ENCODE assay signal across 9 cellular contexts in the genomic region with DNA sequence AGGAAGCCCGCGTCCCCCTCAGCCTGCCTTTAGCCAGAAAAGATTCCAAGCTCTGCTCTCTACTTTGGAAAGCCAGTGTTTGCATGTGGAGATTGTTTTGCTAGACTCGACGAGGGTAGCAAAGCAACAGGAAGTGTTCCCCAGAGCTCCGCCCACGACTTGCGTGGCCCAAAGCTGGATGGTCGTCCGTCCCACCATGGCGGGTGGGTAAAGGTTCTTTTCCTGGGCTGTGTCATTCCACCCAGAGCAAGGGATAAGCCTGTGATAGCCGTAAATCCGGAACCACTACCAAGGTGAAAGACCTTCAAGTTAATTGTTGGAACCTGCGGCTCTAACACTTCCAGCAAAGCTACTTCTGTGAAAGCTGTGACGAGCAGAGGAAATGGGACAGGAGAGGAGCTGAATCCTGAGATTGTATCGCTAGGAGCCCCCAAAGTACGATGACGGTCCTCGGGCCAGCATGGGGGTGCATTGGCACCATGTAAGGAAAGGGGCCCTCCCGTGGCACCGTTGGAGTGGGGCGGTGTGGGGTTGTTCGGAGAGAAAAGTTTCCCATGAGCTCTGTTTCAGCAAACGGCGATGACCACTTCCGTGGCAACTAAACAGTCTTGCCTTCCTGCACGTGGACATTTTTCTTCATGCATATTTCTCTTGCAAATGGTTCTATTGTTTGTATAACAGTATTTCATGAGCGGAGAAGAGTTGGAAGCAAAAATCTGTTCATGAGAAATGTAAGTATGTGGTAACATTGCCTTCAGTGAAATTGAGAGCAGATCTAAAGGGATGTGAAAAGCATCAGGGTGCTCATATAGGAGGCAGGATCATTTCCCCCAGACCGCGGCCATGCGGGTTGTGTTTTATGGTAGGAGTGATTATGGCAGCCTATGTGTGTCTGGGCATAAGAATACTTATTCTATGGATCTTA. TPM values are rescaled to one million over a fixed set of nuclear protein-coding genes. Genes with fewer than 3 reads are reported as not detected.
A peak's percentile ranks its signal among the peaks of the same experiment; 100 is the strongest.
DNase-seq lines count a peak whose midpoint lies in the region; ATAC-seq and TF ChIP-seq lines count a peak whose summit lies in the region.
"Had no signal": no experiment of that assay in that cellular context is flagged by ENCODE, and none has a peak within 500 bp of the region (broad histone marks: within the 10 kb centered on the region; RNA-seq: fewer than 3 reads in every experiment).

No MANE protein-coding gene starts in this region.

- peak overlapping the region; percentile 57 for H3K27ac ChIP-seq in CD8-positive, alpha-beta T cell (ENCODE audit: low read depth, low read length)
- H3K27ac ChIP-seq in RWPE1 (no peak overlapping the region), caudate nucleus (ENCODE audit: low read depth, low read length) (no peak overlapping the region)

- H3K27me3 Mint-ChIP-seq in CD8-positive, alpha-beta T cell (ENCODE audit: low read depth) = no peaks in the 10 kb centered on the region
- H3K27me3 Mint-ChIP-seq in IgD-negative memory B cell = peaks cover 1% of the 10 kb centered on the region
- H3K27me3 Mint-ChIP-seq in naive B cell = no peaks in the 10 kb centered on the region

- H3K4me3 Mint-ChIP-seq in CD8-positive, alpha-beta T cell = peak overlapping the region; percentile 85
- peak overlapping the region; percentile 65 to 90 (median 84) for H3K4me3 Mint-ChIP-seq in IgD-negative memory B cell
- peak overlapping the region; percentile 67 to 91 (median 84) for H3K4me3 Mint-ChIP-seq in naive B cell

- H3K36me3 Mint-ChIP-seq in CD8-positive, alpha-beta T cell = peaks cover 50% of the 10 kb centered on the region
- H3K36me3 Mint-ChIP-seq in IgD-negative memory B cell (peaks cover 9% of the 10 kb centered on the region), naive B cell (peaks cover 0 to 7% of the 10 kb centered on the region in 2 donors)

- POLR2A ChIA-PET in CD8-positive, alpha-beta T cell (lab: Charles Lee) = interaction anchor here (0.6 to 3.1 kb wide), 5 partner anchors 9 to 88 kb away, joined by 4 to 22 read pairs (median 5); partner anchors contain the start of genes MX1 and MX2
- POLR2A ChIA-PET in RWPE1 (lab: Yijun Ruan, JAX; ENCODE audit: low non-redundant PET) = no interaction called here

- H3K4me1 Mint-ChIP-seq in CD8-positive, alpha-beta T cell (ENCODE audit: low read depth) = peaks cover 79% of the 10 kb centered on the region
- H3K4me1 Mint-ChIP-seq in IgD-negative memory B cell (peaks cover 28 to 64% (median 40%) of the 10 kb centered on the region in 3 donors), naive B cell (peaks cover 51 to 72% (median 68%) of the 10 kb centered on the region in 3 donors)

- no peak for TF ChIP-seq CTCF in CD8-positive, alpha-beta T cell (IDR thresholded peaks at IDR 0.05)
- no peak for TF ChIP-seq CTCF in RWPE1 (conservative IDR thresholded peaks at IDR 0.05; ENCODE audit: low read depth)

- peaks cover 46% of the 10 kb centered on the region for H3K4me1 ChIP-seq in CD8-positive, alpha-beta T cell (ENCODE audit: insufficient read depth, low read length)

- H3K9me3 Mint-ChIP-seq in CD8-positive, alpha-beta T cell = no peaks in the 10 kb centered on the region
- H3K9me3 Mint-ChIP-seq in IgD-negative memory B cell (no peaks in the 10 kb centered on the region), naive B cell (peaks cover 0 to 4% (median 0%) of the 10 kb centered on the region in 7 donors)

- ATAC-seq in CD8-positive, alpha-beta T cell = peak; percentile 47
- no peak for ATAC-seq in naive B cell (ENCODE audit: low read depth in 2 of 2)
- no peak for ATAC-seq in HG03571 (IDR thresholded peaks at IDR 0.05; ENCODE audit: unreplicated experiment)

- DNase-seq in CD8-positive, alpha-beta T cell = peak in 4 of 7 experiments; percentile 26 to 56 (median 54)
- peak; percentile 43 for DNase-seq in activated naive CD4-positive, alpha-beta T cell treated with anti-CD3 and anti-CD28 coated beads, Interleukin-2, amount 50 U/mL, for 16 hours
- peak; percentile 23 for DNase-seq in naive B cell
- DNase-seq in RWPE1 (ENCODE audit: low spot score) = no peak
- no peak for DNase-seq in caudate nucleus (lab: John Stamatoyannopoulos, UW)
- DNase-seq in EL = no peak

- no peaks in the 10 kb centered on the region for H3K27me3 ChIP-seq in CD8-positive, alpha-beta T cell (ENCODE audit: insufficient read depth, low read length)

- peak overlapping the region; percentile 94 for H3K27ac Mint-ChIP-seq in CD8-positive, alpha-beta T cell
- H3K27ac Mint-ChIP-seq in IgD-negative memory B cell = peak overlapping the region; percentile 56 to 94 (median 93)
- H3K27ac Mint-ChIP-seq in naive B cell = peak overlapping the region in 5 of 6 donors; percentile 62 to 95 (median 79)

- no peaks in the 10 kb centered on the region for H3K36me3 ChIP-seq in CD8-positive, alpha-beta T cell (ENCODE audit: insufficient read depth, low read length)

- intact Hi-C loops in CD8-positive, alpha-beta T cell (cut with DNase I, micrococcal nuclease) = no loop called here

- H3K4me3 ChIP-seq in CD8-positive, alpha-beta T cell (ENCODE audit: low read depth, low read length) = peak overlapping the region; percentile 28

- CTCF ChIA-PET in CD8-positive, alpha-beta T cell (lab: Charles Lee) = interaction anchor here (1.2 to 1.5 kb wide), 2 partner anchors 9 to 97 kb away, joined by 3 to 4 read pairs; partner anchors contain the start of gene MX2
- CTCF ChIA-PET in RWPE1 (lab: Yijun Ruan, JAX) = no interaction called here

- H3K9me3 ChIP-seq in CD8-positive, alpha-beta T cell (ENCODE audit: low read length) = no peaks in the 10 kb centered on the region

RNA-seq across cellular contexts. Expression of gene MX2, which starts 8.3 kb away (rescaled TPM):
- 10 to 100 TPM; 58.5 to 61.5 TPM for total RNA-seq in CD8-positive, alpha-beta T cell
- polyA plus RNA-seq in IgD-negative memory B cell (36.6 TPM), naive B cell (ENCODE audit: low read depth in 6 of 6) (10 to 100 TPM; 18.4 to 48.2 (median 40.3) TPM)

RNA-seq across cellular contexts. Expression of gene FAM3B, which starts 53.6 kb away (rescaled TPM):
- not detected for total RNA-seq in CD8-positive, alpha-beta T cell
- polyA plus RNA-seq in IgD-negative memory B cell (not detected), naive B cell (ENCODE audit: low read depth in 6 of 6) (not detected)
- total RNA-seq: T-helper 2 cell treated with Interferon-gamma antibody and Interleukin-4, amounts not matched to agents 100 ng/mL and 5 ng/mL, for 36 hours had no signal

RNA-seq across cellular contexts. Expression of gene MX1, which starts 55.9 kb away (rescaled TPM):
- total RNA-seq in CD8-positive, alpha-beta T cell = 10 to 100 TPM; 69.1 to 71.0 TPM
- polyA plus RNA-seq in IgD-negative memory B cell (128 TPM), naive B cell (ENCODE audit: low read depth in 6 of 6) (100 to 1,000 TPM in 2 of 6 donors, 10 to 100 TPM in 4; 62.0 to 119 (median 77.7) TPM)

Comparison
In these comparisons a context has a peak if more than half of its experiments do, and no peak if none do; other contexts are left out.
1. DNase-seq: peak in CD8-positive, alpha-beta T cell (4 of 7), activated naive CD4-positive, alpha-beta T cell treated with anti-CD3 and anti-CD28 coated beads, Interleukin-2, amount 50 U/mL, for 16 hours (single experiment) and naive B cell (single experiment); none in RWPE1 (single experiment), caudate nucleus (0 of 61) and EL (single experiment).
2. Peak in every context shown above with its lines, with median percentiles within 50 percentile points of each other: H3K27ac Mint-ChIP-seq and H3K4me3 Mint-ChIP-seq.